ENCODE assay signal across 1 cellular context in genomic region chr1:156076609-156077429, GRCh38.
TF ChIP-seq lines count a peak whose summit lies in the region.

No MANE protein-coding gene starts in this region.

TF ChIP-seq in HepG2, 621 proteins besides CTCF, POLR2A, EP300 and RAD21:
- no peak for TF ChIP-seq KAT8 (CRISPR knock-in tag; IDR thresholded peaks at IDR 0.05)
- TF ChIP-seq RBFOX2 (IDR thresholded peaks at IDR 0.05; ENCODE audit: low read depth, low read length): peak; percentile 18; the same call in 1 of the 2 replicates
- no peak for TF ChIP-seq EZH2 (conservative IDR thresholded peaks at IDR 0.05; ENCODE audit: low read depth, low read length)
- TF ChIP-seq ZBTB38 (CRISPR knock-in tag; IDR thresholded peaks at IDR 0.05): peak; percentile 82
